Comparison of ENCODE assay signal across 20 cellular contexts in the genomic region with DNA sequence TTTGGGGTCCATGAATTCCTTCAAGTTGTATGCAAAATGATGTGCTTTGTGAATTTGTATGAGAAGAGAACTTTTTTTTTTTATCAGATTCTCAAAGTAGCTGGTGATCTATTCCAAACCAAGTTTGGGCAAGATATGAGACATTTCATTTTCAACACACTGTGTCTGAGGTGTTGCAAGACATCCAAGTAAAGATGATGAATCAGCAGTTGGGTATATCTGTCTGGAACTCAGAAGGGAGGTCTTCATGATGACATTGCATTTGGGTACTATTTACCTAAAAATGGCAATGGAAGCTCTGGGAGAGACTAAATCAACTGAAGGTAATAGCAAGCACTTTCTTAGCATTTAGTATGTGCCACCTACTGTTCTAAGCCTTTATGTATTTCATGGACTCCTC. TPM values are rescaled to one million over a fixed set of nuclear protein-coding genes. Genes with fewer than 3 reads are reported as not detected.
DNase-seq lines count a peak whose midpoint lies in the region; ATAC-seq and TF ChIP-seq lines count a peak whose summit lies in the region.
"Had no signal": no experiment of that assay in that cellular context is flagged by ENCODE, and none has a peak within 500 bp of the region (broad histone marks: within the 10 kb centered on the region; RNA-seq: fewer than 3 reads in every experiment).

No MANE protein-coding gene starts in this region.

- no peaks in the 10 kb centered on the region for H3K4me1 ChIP-seq in Karpas-422 (ENCODE audit: low read length)

- no peak overlapping the region for H3K4me2 ChIP-seq in Karpas-422 (ENCODE audit: low read depth, low read length, poor library complexity, severe bottlenecking)

- H3K4me3 Mint-ChIP-seq in brain = peak overlapping the region; percentile 66 to 93 (median 81)
- H3K4me3 Mint-ChIP-seq in activated CD4-positive, alpha-beta T cell treated with anti-CD3 and anti-CD28 coated beads for 36 hours = no peak overlapping the region
- no peak overlapping the region for H3K4me3 Mint-ChIP-seq in activated naive CD4-positive, alpha-beta T cell treated with anti-CD3 and anti-CD28 coated beads, Interleukin-2, amount 10 ng/mL, durations not matched to agents 7 days and 5 days
- H3K4me3 Mint-ChIP-seq: activated CD8-positive, alpha-beta memory T cell treated with anti-CD3 and anti-CD28 coated beads, Interleukin-2, amount 10 ng/mL, durations not matched to agents 7 days and 5 days had no signal

- H2AFZ ChIP-seq in Karpas-422 (ENCODE audit: low read length) = 0 out of 2 replicates have a peak overlapping the region, but pooled peaks have one; percentile 62

- peaks cover 51% of the 10 kb centered on the region for H3K4me1 Mint-ChIP-seq in brain
- no peaks in the 10 kb centered on the region for H3K4me1 Mint-ChIP-seq in activated CD4-positive, alpha-beta T cell treated with anti-CD3 and anti-CD28 coated beads for 36 hours
- H3K4me1 Mint-ChIP-seq in activated naive CD4-positive, alpha-beta T cell treated with anti-CD3 and anti-CD28 coated beads, Interleukin-2, amount 10 ng/mL, durations not matched to agents 7 days and 5 days = peaks cover 3% of the 10 kb centered on the region

- no peak overlapping the region for H3K9ac ChIP-seq in Karpas-422 (ENCODE audit: low read length)

- H3K36me3 ChIP-seq in Karpas-422 (ENCODE audit: insufficient read depth, low read length) = no peaks in the 10 kb centered on the region
- H3K36me3 ChIP-seq: stomach, vagina had no signal

- intact Hi-C loops in activated CD4-positive, alpha-beta T cell treated with anti-CD3 and anti-CD28 coated beads for 36 hours (cut with DNase I, micrococcal nuclease) = no loop called here

- ATAC-seq in HG02852 (IDR thresholded peaks at IDR 0.05; ENCODE audit: unreplicated experiment) = no peak
- no peak for ATAC-seq in activated CD4-positive, alpha-beta T cell treated with anti-CD3 and anti-CD28 coated beads for 36 hours
- ATAC-seq: activated CD8-positive, alpha-beta memory T cell treated with anti-CD3 and anti-CD28 coated beads, Interleukin-2, amount 10 ng/mL, durations not matched to agents 7 days and 5 days; left lobe of liver had no signal

- no peaks in the 10 kb centered on the region for H3K9me3 ChIP-seq in Karpas-422 (ENCODE audit: low read length)
- H3K9me3 ChIP-seq: stomach, vagina had no signal

- no peaks in the 10 kb centered on the region for H4K20me1 ChIP-seq in Karpas-422 (ENCODE audit: insufficient read depth, low read depth, low read length)

- H3K36me3 Mint-ChIP-seq in brain = peaks cover 9% of the 10 kb centered on the region
- H3K36me3 Mint-ChIP-seq in activated CD4-positive, alpha-beta T cell treated with anti-CD3 and anti-CD28 coated beads for 36 hours (ENCODE audit: low read depth) = no peaks in the 10 kb centered on the region
- H3K36me3 Mint-ChIP-seq in activated naive CD4-positive, alpha-beta T cell treated with anti-CD3 and anti-CD28 coated beads, Interleukin-2, amount 10 ng/mL, durations not matched to agents 7 days and 5 days = no peaks in the 10 kb centered on the region
- H3K36me3 Mint-ChIP-seq: activated CD8-positive, alpha-beta memory T cell treated with anti-CD3 and anti-CD28 coated beads, Interleukin-2, amount 10 ng/mL, durations not matched to agents 7 days and 5 days; CD8-positive, alpha-beta memory T cell had no signal

- CTCF ChIA-PET in activated CD4-positive, alpha-beta T cell treated with anti-CD3 and anti-CD28 coated beads for 36 hours (lab: Charles Lee) = interaction anchor here (0.9 to 2.0 kb wide), 6 partner anchors 12 to 105 kb away, joined by 3 to 10 read pairs (median 4); no protein-coding TSS in a partner anchor
- CTCF ChIA-PET in activated naive CD4-positive, alpha-beta T cell treated with anti-CD3 and anti-CD28 coated beads, Interleukin-2, amount 10 ng/mL, durations not matched to agents 7 days and 5 days (lab: Charles Lee) = interaction anchor here (0.9 to 3.9 kb wide), 4 partner anchors 58 to 573 kb away, joined by 3 to 22 read pairs (median 5); no protein-coding TSS in a partner anchor

- H3K27ac ChIP-seq in Karpas-422 (ENCODE audit: low read length) = no peak overlapping the region
- H3K27ac ChIP-seq: stomach, vagina had no signal

- peak; percentile 78 to 84 for DNase-seq in AML-193 (lab: John Stamatoyannopoulos, UW)
- no peak for DNase-seq in Karpas-422
- peak; percentile 24 for DNase-seq in iris pigment epithelial cell (ENCODE audit: low read depth)
- DNase-seq in activated CD4-positive, alpha-beta T cell treated with anti-CD3 and anti-CD28 coated beads for 36 hours = no peak
- DNase-seq in activated naive CD4-positive, alpha-beta T cell treated with anti-CD3 and anti-CD28 coated beads, Interleukin-2, amount 10 ng/mL, durations not matched to agents 7 days and 5 days = no peak
- no peak for DNase-seq in activated CD4-positive, alpha-beta T cell treated with anti-CD3 and anti-CD28 coated beads, Interleukin-2, amount 50 U/mL, for 1 hour
- DNase-seq: activated CD4-positive, CD25-positive, alpha-beta regulatory T cell treated with anti-CD3 and anti-CD28 coated beads, Interleukin-2, amount 50 U/mL, for 72 hours; activated CD8-positive, alpha-beta memory T cell treated with anti-CD3 and anti-CD28 coated beads, Interleukin-2, amount 10 ng/mL, durations not matched to agents 7 days and 5 days; activated effector memory CD4-positive, alpha-beta T cell treated with anti-CD3 and anti-CD28 coated beads, Interleukin-2, amount 50 U/mL, for 16 hours; aorta; CD8-positive, alpha-beta memory T cell; DMS79 treated with DMSO at 0.1 percent for 48 hours; midbrain; NCI-H1092 treated with DMSO at 0.1 percent for 48 hours; NCI-H69; stomach had no signal

- no peak overlapping the region for H3K27ac Mint-ChIP-seq in brain
- H3K27ac Mint-ChIP-seq in activated CD4-positive, alpha-beta T cell treated with anti-CD3 and anti-CD28 coated beads for 36 hours = no peak overlapping the region
- H3K27ac Mint-ChIP-seq in activated naive CD4-positive, alpha-beta T cell treated with anti-CD3 and anti-CD28 coated beads, Interleukin-2, amount 10 ng/mL, durations not matched to agents 7 days and 5 days = no peak overlapping the region
- H3K27ac Mint-ChIP-seq: activated CD8-positive, alpha-beta memory T cell treated with anti-CD3 and anti-CD28 coated beads, Interleukin-2, amount 10 ng/mL, durations not matched to agents 7 days and 5 days; CD8-positive, alpha-beta memory T cell had no signal

- no peaks in the 10 kb centered on the region for H3K79me2 ChIP-seq in Karpas-422 (ENCODE audit: low read length)

- H3K9me3 Mint-ChIP-seq in brain = no peaks in the 10 kb centered on the region
- no peaks in the 10 kb centered on the region for H3K9me3 Mint-ChIP-seq in activated CD4-positive, alpha-beta T cell treated with anti-CD3 and anti-CD28 coated beads for 36 hours (ENCODE audit: low read depth)
- H3K9me3 Mint-ChIP-seq in activated naive CD4-positive, alpha-beta T cell treated with anti-CD3 and anti-CD28 coated beads, Interleukin-2, amount 10 ng/mL, durations not matched to agents 7 days and 5 days = no peaks in the 10 kb centered on the region
- H3K9me3 Mint-ChIP-seq: CD8-positive, alpha-beta memory T cell had no signal

- POLR2A ChIA-PET in activated CD4-positive, alpha-beta T cell treated with anti-CD3 and anti-CD28 coated beads for 36 hours (lab: Charles Lee) = no interaction called here

- no peak overlapping the region for H3K4me3 ChIP-seq in Karpas-422 (ENCODE audit: low read length)
- H3K4me3 ChIP-seq: stomach, vagina had no signal

- H3K27me3 ChIP-seq in Karpas-422 (ENCODE audit: low read length) = no peaks in the 10 kb centered on the region
- H3K27me3 ChIP-seq: vagina had no signal

- H3K27me3 Mint-ChIP-seq in brain = peaks cover 11% of the 10 kb centered on the region
- H3K27me3 Mint-ChIP-seq in activated CD4-positive, alpha-beta T cell treated with anti-CD3 and anti-CD28 coated beads for 36 hours = peaks cover 46% of the 10 kb centered on the region
- peaks cover 78% of the 10 kb centered on the region for H3K27me3 Mint-ChIP-seq in activated naive CD4-positive, alpha-beta T cell treated with anti-CD3 and anti-CD28 coated beads, Interleukin-2, amount 10 ng/mL, durations not matched to agents 7 days and 5 days

- TF ChIP-seq CTCF in brain (conservative IDR thresholded peaks at IDR 0.05) = no peak

- no peaks in the 10 kb centered on the region for H3K9me2 ChIP-seq in Karpas-422 (replicated peaks; ENCODE audit: insufficient read depth, low read length)

RNA-seq across cellular contexts. Expression of gene FAM124A, which starts 2.8 kb away (rescaled TPM):
- not detected in 2 replicates for total RNA-seq in Karpas-422 (2014; rRNA removed; shearing (Covaris generic); ENCODE audit: low replicate concordance)
- 11.3 TPM for polyA plus RNA-seq in brain (ENCODE audit: insufficient read depth, low read depth, low replicate concordance)
- under 1 TPM; 0.16 to 0.25 TPM for total RNA-seq in activated CD4-positive, alpha-beta T cell treated with anti-CD3 and anti-CD28 coated beads for 36 hours
- polyA plus RNA-seq: CD8-positive, alpha-beta memory T cell had no signal

Comparison
In these comparisons a context has a peak if more than half of its experiments do, and no peak if none do; other contexts are left out.
1. DNase-seq: peak in AML-193 (2 of 2) and iris pigment epithelial cell (single experiment); none in Karpas-422 (single experiment), activated CD4-positive, alpha-beta T cell treated with anti-CD3 and anti-CD28 coated beads for 36 hours (single experiment), activated naive CD4-positive, alpha-beta T cell treated with anti-CD3 and anti-CD28 coated beads, Interleukin-2, amount 10 ng/mL, durations not matched to agents 7 days and 5 days (single experiment) and activated CD4-positive, alpha-beta T cell treated with anti-CD3 and anti-CD28 coated beads, Interleukin-2, amount 50 U/mL, for 1 hour (single experiment).
2. H3K4me3 Mint-ChIP-seq: peak in brain (5 of 5); none in activated CD4-positive, alpha-beta T cell treated with anti-CD3 and anti-CD28 coated beads for 36 hours (single experiment) and activated naive CD4-positive, alpha-beta T cell treated with anti-CD3 and anti-CD28 coated beads, Interleukin-2, amount 10 ng/mL, durations not matched to agents 7 days and 5 days (single experiment).